ENCODE assay signal across 28 cellular contexts in genomic region chr22:20839837-20840645, GRCh38. TPM values are rescaled to one million over a fixed set of nuclear protein-coding genes. Genes with fewer than 3 reads are reported as not detected.
DNase-seq lines count a peak whose midpoint lies in the region; ATAC-seq, FAIRE-seq and TF ChIP-seq lines count a peak whose summit lies in the region.
"Had no signal": no experiment of that assay in that cellular context is flagged by ENCODE, and none has a peak within 500 bp of the region (broad histone marks: within the 10 kb centered on the region; RNA-seq: fewer than 3 reads in every experiment).

No MANE protein-coding gene starts in this region.

- no peak for TF ChIP-seq EP300 in H1 (IDR thresholded peaks at IDR 0.05; ENCODE audit: borderline replicate concordance in 1 of 2, low read depth in 2 of 2, low read length in 2 of 2)

- H3K4ac ChIP-seq in H1 (replicated peaks; ENCODE audit: insufficient read length, low read depth, low read length): no peak overlapping the region

- no peak overlapping the region; a peak in 1 of 4 replicates for H3K4me2 ChIP-seq in H1 (ENCODE audit: insufficient read depth in 1 of 2, low read depth in 2 of 2, low read length in 2 of 2)
- H3K4me2 ChIP-seq: A549 had no signal

- H2BK20ac ChIP-seq in H1 (ENCODE audit: low read length): no peak overlapping the region; the same call in 1 of the 2 replicates

- POLR2A ChIA-PET in H1 (lab: Charles Lee; ENCODE audit: partially characterized antibody): no interaction called here

- CTCF ChIA-PET in activated naive CD4-positive, alpha-beta T cell treated with anti-CD3 and anti-CD28 coated beads, Interleukin-2, amount 10 ng/mL, durations not matched to agents 7 days and 5 days (lab: Charles Lee): no interaction called here
- CTCF ChIA-PET in H1 (lab: Charles Lee; ENCODE audit: partially characterized antibody): interaction anchor here (1.3 kb wide), 1 partner anchor 46 kb away, joined by 3 read pairs; no protein-coding TSS in a partner anchor

- H3K18ac ChIP-seq in H1 (ENCODE audit: extremely low read depth, low read length): no peak overlapping the region

- no peaks in the 10 kb centered on the region for H3K23me2 ChIP-seq in H1 (ENCODE audit: low read depth, low read length)

- no peak overlapping the region for H3K56ac ChIP-seq in H1 (replicated peaks; ENCODE audit: insufficient read length, low read depth, low read length)

- FAIRE-seq in H1 (lab: Jason Lieb, UNC): no peak
- FAIRE-seq: A549, endometrium had no signal

- no peak overlapping the region for H2AK5ac ChIP-seq in H1 (ENCODE audit: low read depth, low read length)

- H2AFZ ChIP-seq in H1 (ENCODE audit: low read length): no peak overlapping the region

- H3K23ac ChIP-seq in H1 (ENCODE audit: insufficient read length): no peak overlapping the region

- H3K14ac ChIP-seq in H1 (ENCODE audit: insufficient read length): no peak overlapping the region

- peak overlapping the region; percentile 8 for H3K27ac Mint-ChIP-seq in activated naive CD4-positive, alpha-beta T cell treated with anti-CD3 and anti-CD28 coated beads, Interleukin-2, amount 50 U/mL, for 24 hours
- H3K27ac Mint-ChIP-seq in activated naive CD4-positive, alpha-beta T cell treated with anti-CD3 and anti-CD28 coated beads, Interleukin-2, amount 10 ng/mL, durations not matched to agents 7 days and 5 days: no peak overlapping the region
- H3K27ac Mint-ChIP-seq in natural killer cell treated with Interleukin-12 subunit alpha and Interleukin-12 subunit beta and Interleukin-15 and Interleukin-18, amount 100 ng/mL, for 72 hours: peak overlapping the region; percentile 2 to 37

- no peak overlapping the region for H4K5ac ChIP-seq in H1 (ENCODE audit: insufficient read length, low read depth, low read length)

- peaks cover 0 to 5% of the 10 kb centered on the region in 2 experiments; a peak in 1 of 4 replicates for H3K79me2 ChIP-seq in H1 (ENCODE audit: control insufficient read depth in 1 of 2, insufficient read depth in 2 of 2, low read length in 2 of 2)

- peaks cover 8% of the 10 kb centered on the region for H3K36me3 Mint-ChIP-seq in activated naive CD4-positive, alpha-beta T cell treated with anti-CD3 and anti-CD28 coated beads, Interleukin-2, amount 50 U/mL, for 24 hours
- peaks cover 5% of the 10 kb centered on the region for H3K36me3 Mint-ChIP-seq in activated naive CD4-positive, alpha-beta T cell treated with anti-CD3 and anti-CD28 coated beads, Interleukin-2, amount 10 ng/mL, durations not matched to agents 7 days and 5 days
- H3K36me3 Mint-ChIP-seq in natural killer cell treated with Interleukin-12 subunit alpha and Interleukin-12 subunit beta and Interleukin-15 and Interleukin-18, amount 100 ng/mL, for 72 hours: no peaks in the 10 kb centered on the region

- ATAC-seq in natural killer cell treated with Interleukin-12 subunit alpha and Interleukin-12 subunit beta and Interleukin-15 and Interleukin-18, amount 100 ng/mL, for 72 hours: no peak
- ATAC-seq: A549, lower lobe of right lung, psoas muscle had no signal

- TF ChIP-seq POLR2A in H1 (IDR thresholded peaks at IDR 0.05; ENCODE audit: control extremely low read depth in 1 of 2, low read depth in 2 of 2, low read length in 2 of 2): no peak

- H3K4me3 Mint-ChIP-seq in activated naive CD4-positive, alpha-beta T cell treated with anti-CD3 and anti-CD28 coated beads, Interleukin-2, amount 50 U/mL, for 24 hours: peak overlapping the region; percentile 64
- no peak overlapping the region for H3K4me3 Mint-ChIP-seq in activated naive CD4-positive, alpha-beta T cell treated with anti-CD3 and anti-CD28 coated beads, Interleukin-2, amount 10 ng/mL, durations not matched to agents 7 days and 5 days
- no peak overlapping the region for H3K4me3 Mint-ChIP-seq in natural killer cell treated with Interleukin-12 subunit alpha and Interleukin-12 subunit beta and Interleukin-15 and Interleukin-18, amount 100 ng/mL, for 72 hours

- H3K9ac ChIP-seq in HUES48 (ENCODE audit: low read depth, low read length) (no peak overlapping the region), H1 (replicated peaks in 1 of 4; ENCODE audit: extremely low read depth in 1 of 4, low read depth in 3 of 4, low read length in 3 of 4) (no peak overlapping the region)

- no peaks in the 10 kb centered on the region for H3K9me3 ChIP-seq in HUES48 (ENCODE audit: control insufficient read depth, insufficient read depth, low read length)
- H3K9me3 ChIP-seq in H1 (ENCODE audit: insufficient read depth in 2 of 2, low read depth in 1 of 2, low read length in 1 of 2): no peaks in the 10 kb centered on the region
- H3K9me3 ChIP-seq: A549, BE2C, lower lobe of right lung, psoas muscle had no signal

- H3K79me1 ChIP-seq in H1 (ENCODE audit: low read depth, low read length): peaks cover 3% of the 10 kb centered on the region; the same call in 1 of the 2 replicates

- peaks cover 55% of the 10 kb centered on the region for H3K4me1 Mint-ChIP-seq in activated naive CD4-positive, alpha-beta T cell treated with anti-CD3 and anti-CD28 coated beads, Interleukin-2, amount 50 U/mL, for 24 hours
- H3K4me1 Mint-ChIP-seq in activated naive CD4-positive, alpha-beta T cell treated with anti-CD3 and anti-CD28 coated beads, Interleukin-2, amount 10 ng/mL, durations not matched to agents 7 days and 5 days: peaks cover 27% of the 10 kb centered on the region
- peaks cover 35 to 39% of the 10 kb centered on the region in 2 donors for H3K4me1 Mint-ChIP-seq in natural killer cell treated with Interleukin-12 subunit alpha and Interleukin-12 subunit beta and Interleukin-15 and Interleukin-18, amount 100 ng/mL, for 72 hours (ENCODE audit: low read depth in 2 of 2)

- H3K4me3 ChIP-seq in HUES48 (ENCODE audit: low read depth, low read length) (no peak overlapping the region), H1 (ENCODE audit: extremely low read depth in 1 of 4, insufficient read depth in 2 of 4, low read depth in 3 of 4, low read length in 4 of 4) (no peak overlapping the region)
- H3K4me3 ChIP-seq: A549, lower lobe of right lung, psoas muscle had no signal

- no peak overlapping the region for H2BK15ac ChIP-seq in H1 (ENCODE audit: low read length)

- H2BK5ac ChIP-seq in H1 (ENCODE audit: low read depth, low read length): no peak overlapping the region

- peaks cover 0 to 1% of the 10 kb centered on the region in 2 experiments for H4K20me1 ChIP-seq in H1 (replicated peaks in 1 of 2; ENCODE audit: control insufficient read depth in 1 of 2, insufficient read depth in 2 of 2, low read length in 2 of 2)

- no peaks in the 10 kb centered on the region for H3K36me3 ChIP-seq in HUES48 (ENCODE audit: control insufficient read depth, insufficient read depth, low read length)
- H3K36me3 ChIP-seq in H1 (ENCODE audit: control insufficient read depth in 2 of 4, insufficient read depth in 4 of 4, low read length in 3 of 4): no peaks in the 10 kb centered on the region
- H3K36me3 ChIP-seq: BE2C had no signal

- peak overlapping the region; percentile 40 for H4K91ac ChIP-seq in H1 (replicated peaks; ENCODE audit: insufficient read length, low read length)

- no peaks in the 10 kb centered on the region for H3K27me3 Mint-ChIP-seq in activated naive CD4-positive, alpha-beta T cell treated with anti-CD3 and anti-CD28 coated beads, Interleukin-2, amount 50 U/mL, for 24 hours
- H3K27me3 Mint-ChIP-seq in activated naive CD4-positive, alpha-beta T cell treated with anti-CD3 and anti-CD28 coated beads, Interleukin-2, amount 10 ng/mL, durations not matched to agents 7 days and 5 days: no peaks in the 10 kb centered on the region
- no peaks in the 10 kb centered on the region for H3K27me3 Mint-ChIP-seq in natural killer cell treated with Interleukin-12 subunit alpha and Interleukin-12 subunit beta and Interleukin-15 and Interleukin-18, amount 100 ng/mL, for 72 hours

- 91% methylated on average over 3 of the region's 3 CpGs; no CpG with 5 or more reads in 1 of the 2 experiments for WGBS in H1 (ENCODE audit: extremely low coverage in 1 of 2, insufficient coverage in 1 of 2, insufficient read length in 1 of 2, insufficient replicate concordance in 2 of 2, low coverage in 1 of 2, low lambda C conversion rate in 2 of 2, missing lambda C conversion rate in 1 of 2), 2 experiments

- peak overlapping the region; percentile 89 for H2BK120ac ChIP-seq in H1 (replicated peaks; ENCODE audit: low read depth, low read length)

- H3K27ac ChIP-seq in HUES48 (ENCODE audit: low read depth, low read length) (peak overlapping the region; percentile 9), H1 (ENCODE audit: low read depth, low read length) (no peak overlapping the region)
- H3K27ac ChIP-seq: A549, lower lobe of right lung, psoas muscle, RWPE1 had no signal

- H3K27me3 ChIP-seq in HUES48 (ENCODE audit: control insufficient read depth, insufficient read depth, low read length) (no peaks in the 10 kb centered on the region), H1 (replicated peaks in 1 of 4; ENCODE audit: control insufficient read depth in 3 of 4, extremely low read depth in 1 of 4, insufficient read depth in 3 of 4, low read length in 3 of 4) (no peaks in the 10 kb centered on the region)
- H3K27me3 ChIP-seq: BE2C had no signal

- DNase-seq in activated naive CD4-positive, alpha-beta T cell treated with anti-CD3 and anti-CD28 coated beads, Interleukin-2, amount 10 ng/mL, durations not matched to agents 7 days and 5 days: no peak
- no peak for DNase-seq in H1 (ENCODE audit: low read depth in 1 of 2, low spot score in 2 of 2)
- DNase-seq in natural killer cell treated with Interleukin-12 subunit alpha and Interleukin-12 subunit beta and Interleukin-15 and Interleukin-18, amount 100 ng/mL, for 72 hours (ENCODE audit: low spot score): no peak
- DNase-seq in HT-29 (ENCODE audit: low spot score): no peak
- DNase-seq in kidney tubule cell (ENCODE audit: low spot score): no peak
- DNase-seq in OCI-M1 (lab: John Stamatoyannopoulos, UW): no peak
- DNase-seq: activated CD4-positive, alpha-beta T cell treated with anti-CD3 and anti-CD28 coated beads, Interleukin-2, amount 50 U/mL, for 4 hours; activated gamma-delta T cell treated with Interleukin-2 at 50 U/mL for 16 hours; anterior cingulate cortex; BE2C; Calu3; DND-41; H7; IMR-90; islet precursor cell; lower lobe of right lung; NCI-H1105; NCI-H2029 treated with DMSO at 0.1 percent for 48 hours; NCI-H345; NCI-H82; nucleus accumbens; psoas muscle; substantia nigra had no signal

- no peak overlapping the region for H4K8ac ChIP-seq in H1 (ENCODE audit: extremely low read depth, insufficient read depth, low read length)

- no peak overlapping the region for H2BK12ac ChIP-seq in H1 (ENCODE audit: low read depth, low read length)

- no peak for TF ChIP-seq RAD21 in H1 (IDR thresholded peaks at IDR 0.05 in 1 of 2, conservative IDR thresholded peaks at IDR 0.05 in 1 of 2; ENCODE audit: low read depth in 2 of 2, low read length in 2 of 2)

- H3K4me1 ChIP-seq in HUES48 (ENCODE audit: control insufficient read depth, insufficient read depth, low read length) (peaks cover 12% of the 10 kb centered on the region), H1 (replicated peaks in 1 of 4; ENCODE audit: control insufficient read depth in 3 of 4, insufficient read depth in 4 of 4, low read length in 3 of 4) (peaks cover 1 to 8% (median 6%) of the 10 kb centered on the region in 4 experiments; a peak in 3 of 7 replicates)
- H3K4me1 ChIP-seq: lower lobe of right lung had no signal

- no peak for TF ChIP-seq CTCF in H1 (IDR thresholded peaks at IDR 0.05; ENCODE audit: control extremely low read depth in 1 of 3, insufficient read depth in 1 of 3, low read depth in 1 of 3, low read length in 3 of 3)

- no peaks in the 10 kb centered on the region for H3K9me3 Mint-ChIP-seq in activated naive CD4-positive, alpha-beta T cell treated with anti-CD3 and anti-CD28 coated beads, Interleukin-2, amount 50 U/mL, for 24 hours
- H3K9me3 Mint-ChIP-seq in activated naive CD4-positive, alpha-beta T cell treated with anti-CD3 and anti-CD28 coated beads, Interleukin-2, amount 10 ng/mL, durations not matched to agents 7 days and 5 days: no peaks in the 10 kb centered on the region
- H3K9me3 Mint-ChIP-seq in natural killer cell treated with Interleukin-12 subunit alpha and Interleukin-12 subunit beta and Interleukin-15 and Interleukin-18, amount 100 ng/mL, for 72 hours: no peaks in the 10 kb centered on the region

RNA-seq across cellular contexts. Expression of gene PI4KA, which starts 18.6 kb away (rescaled TPM):
- 34.0 and 37.7 TPM in 2 replicates for total RNA-seq in H1 (2021; fragmentation: NEBNext Ultra II Directional; extraction: Animal tissue kit (Norgen Biotek cat#: 25700))
- 22.5 and 28.3 TPM in 2 replicates for polyA plus RNA-seq in H1 (2011; rRNA removed)
- 23.0 TPM for polyA plus RNA-seq in H1 (2011; cell fraction: cytosol; rRNA removed)
- polyA plus RNA-seq in H1 (2011; cell fraction: nucleus; rRNA removed): 116 TPM
- 30.4 to 38.0 TPM (median 35.4 TPM) in 4 replicates for polyA plus RNA-seq in H1 (2012, experiment 1 of 2)
- 18.6 TPM for polyA plus RNA-seq in H1 (2012, experiment 2 of 2)
- 13.6 TPM for polyA plus RNA-seq in H1 (2013, experiment 1 of 2)
- 11.0 TPM for polyA plus RNA-seq in H1 (2013, experiment 2 of 2)
- 47.2 and 62.2 TPM in 2 replicates for polyA minus RNA-seq in H1 (2011; rRNA and poly(A)+ RNA removed)
- polyA minus RNA-seq in H1 (2011; cell fraction: cytosol; rRNA and poly(A)+ RNA removed): 26.9 TPM
- 63.2 TPM for polyA minus RNA-seq in H1 (2011; cell fraction: nucleus; rRNA and poly(A)+ RNA removed)
- 100 to 1,000 TPM in 1 of 2 donors, 10 to 100 TPM in 1; 88.5 to 146 TPM for total RNA-seq in natural killer cell treated with Interleukin-12 subunit alpha and Interleukin-12 subunit beta and Interleukin-15 and Interleukin-18, amount 100 ng/mL, for 72 hours
- total RNA-seq in HT-29 (2014; rRNA removed; shearing (Covaris generic)): 69.9 and 127 TPM in 2 replicates

RNA-seq across cellular contexts. Expression of gene SNAP29, which starts 18.8 kb away (rescaled TPM):
- total RNA-seq in H1 (2021; fragmentation: NEBNext Ultra II Directional; extraction: Animal tissue kit (Norgen Biotek cat#: 25700)): 11.2 and 15.0 TPM in 2 replicates
- 7.1 and 11.8 TPM in 2 replicates for polyA plus RNA-seq in H1 (2011; rRNA removed)
- 12.2 TPM for polyA plus RNA-seq in H1 (2011; cell fraction: cytosol; rRNA removed)
- 10.0 TPM for polyA plus RNA-seq in H1 (2011; cell fraction: nucleus; rRNA removed)
- polyA plus RNA-seq in H1 (2012, experiment 1 of 2): 14.2 to 18.4 TPM (median 14.7 TPM) in 4 replicates
- 3.3 TPM for polyA plus RNA-seq in H1 (2012, experiment 2 of 2)
- 14.4 TPM for polyA plus RNA-seq in H1 (2013, experiment 1 of 2)
- 14.7 TPM for polyA plus RNA-seq in H1 (2013, experiment 2 of 2)
- 8.4 and 12.1 TPM in 2 replicates for polyA minus RNA-seq in H1 (2011; rRNA and poly(A)+ RNA removed)
- polyA minus RNA-seq in H1 (2011; cell fraction: cytosol; rRNA and poly(A)+ RNA removed): 5.9 TPM
- 5.6 TPM for polyA minus RNA-seq in H1 (2011; cell fraction: nucleus; rRNA and poly(A)+ RNA removed)
- 10 to 100 TPM; 23.2 to 29.2 TPM for total RNA-seq in natural killer cell treated with Interleukin-12 subunit alpha and Interleukin-12 subunit beta and Interleukin-15 and Interleukin-18, amount 100 ng/mL, for 72 hours
- total RNA-seq in HT-29 (2014; rRNA removed; shearing (Covaris generic)): 23.5 and 26.9 TPM in 2 replicates
